14 cellular contexts compared by ENCODE assay signal in the genomic region with DNA sequence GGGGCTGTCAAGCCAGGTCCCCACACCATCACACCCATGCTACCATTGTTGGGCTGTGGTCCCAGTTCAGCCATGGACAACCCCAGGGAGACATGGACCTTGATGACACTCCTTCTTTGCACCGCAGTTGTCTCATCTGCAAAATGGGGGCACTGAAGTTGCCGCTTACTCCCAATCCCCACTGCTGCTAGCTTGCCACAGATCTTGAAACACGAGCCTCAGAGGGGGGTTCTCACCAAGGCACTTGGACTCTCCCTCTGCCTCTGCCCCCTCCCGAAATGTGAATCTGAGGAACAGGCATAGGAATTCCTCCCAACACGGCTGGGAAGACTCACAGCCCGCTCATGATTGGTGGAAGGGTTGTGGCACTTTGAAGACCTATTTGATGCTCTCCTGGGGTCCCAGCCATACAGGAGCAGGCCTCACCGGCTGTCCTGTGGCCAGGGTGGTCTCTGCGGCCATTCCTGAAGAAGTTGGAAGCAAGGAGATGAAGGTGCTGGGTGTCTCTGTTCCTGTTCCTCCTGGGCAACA. TPM values are rescaled to one million over a fixed set of nuclear protein-coding genes. Genes with fewer than 3 reads are reported as not detected.
DNase-seq lines count a peak whose midpoint lies in the region; ATAC-seq and TF ChIP-seq lines count a peak whose summit lies in the region.
"Had no signal": no experiment of that assay in that cellular context is flagged by ENCODE, and none has a peak within 500 bp of the region (broad histone marks: within the 10 kb centered on the region; RNA-seq: fewer than 3 reads in every experiment).

No MANE protein-coding gene starts in this region.

- H3K27me3 Mint-ChIP-seq in activated CD4-positive, alpha-beta T cell treated with anti-CD3 and anti-CD28 coated beads for 36 hours = no peaks in the 10 kb centered on the region
- H3K27me3 Mint-ChIP-seq in chondrocyte (ENCODE audit: low read depth) = peaks cover 12% of the 10 kb centered on the region

- no peak for TF ChIP-seq CTCF in RWPE2 (IDR thresholded peaks at IDR 0.05; ENCODE audit: poor library complexity, severe bottlenecking)
- TF ChIP-seq CTCF in chondrocyte (IDR thresholded peaks at IDR 0.05) = no peak
- TF ChIP-seq CTCF in esophagus squamous epithelium (IDR thresholded peaks at IDR 0.05) = no peak

- H3K9me3 ChIP-seq in RWPE2 (ENCODE audit: severe bottlenecking) = no peaks in the 10 kb centered on the region
- no peaks in the 10 kb centered on the region for H3K9me3 ChIP-seq in esophagus squamous epithelium
- H3K9me3 ChIP-seq: neutrophil had no signal

- intact Hi-C loops in activated CD4-positive, alpha-beta T cell treated with anti-CD3 and anti-CD28 coated beads for 36 hours (cut with DNase I, micrococcal nuclease) = loop anchor here (1.0 to 2.0 kb wide), 2 partner anchors 50 to 51 kb away; no protein-coding TSS in a partner anchor
- intact Hi-C loops in esophagus squamous epithelium (cut with DNase I) = no loop called here

- peak overlapping the region; percentile 11 for H3K4me3 Mint-ChIP-seq in activated CD4-positive, alpha-beta T cell treated with anti-CD3 and anti-CD28 coated beads for 36 hours
- no peak overlapping the region for H3K4me3 Mint-ChIP-seq in chondrocyte (ENCODE audit: unreplicated experiment)
- H3K4me3 Mint-ChIP-seq in stimulated activated effector memory CD8-positive, alpha-beta T cell treated with anti-CD3 and anti-CD28 coated beads, Interleukin-12 subunit alpha, Interleukin-12 subunit beta, amount 100 ng/mL, for 72 hours = no peak overlapping the region
- H3K4me3 Mint-ChIP-seq: type B pancreatic cell had no signal

- no peak overlapping the region for H3K4me3 ChIP-seq in RWPE2 (ENCODE audit: severe bottlenecking)
- H3K4me3 ChIP-seq in esophagus squamous epithelium = no peak overlapping the region

- H3K27ac Mint-ChIP-seq in activated CD4-positive, alpha-beta T cell treated with anti-CD3 and anti-CD28 coated beads for 36 hours = peak overlapping the region; percentile 6
- no peak overlapping the region for H3K27ac Mint-ChIP-seq in chondrocyte (ENCODE audit: unreplicated experiment)
- H3K27ac Mint-ChIP-seq in stimulated activated effector memory CD8-positive, alpha-beta T cell treated with anti-CD3 and anti-CD28 coated beads, Interleukin-12 subunit alpha, Interleukin-12 subunit beta, amount 100 ng/mL, for 72 hours = peak overlapping the region; percentile 92
- H3K27ac Mint-ChIP-seq: type B pancreatic cell had no signal

- WGBS in esophagus squamous epithelium, 2 donors = 76% methylated on average over 4 of the region's 8 CpGs; no CpG with 5 or more reads in 1 of the 2 donors

- no peaks in the 10 kb centered on the region for H3K27me3 ChIP-seq in RWPE2 (ENCODE audit: insufficient read depth, poor library complexity, severe bottlenecking)
- H3K27me3 ChIP-seq in esophagus squamous epithelium = peaks cover 0 to 65% (median 0%) of the 10 kb centered on the region in 4 donors

- POLR2A ChIA-PET in activated CD4-positive, alpha-beta T cell treated with anti-CD3 and anti-CD28 coated beads for 36 hours (lab: Charles Lee) = no interaction called here

- H3K9me3 Mint-ChIP-seq in activated CD4-positive, alpha-beta T cell treated with anti-CD3 and anti-CD28 coated beads for 36 hours (ENCODE audit: low read depth) = no peaks in the 10 kb centered on the region
- no peaks in the 10 kb centered on the region for H3K9me3 Mint-ChIP-seq in chondrocyte (ENCODE audit: low read depth)
- no peaks in the 10 kb centered on the region for H3K9me3 Mint-ChIP-seq in stimulated activated effector memory CD8-positive, alpha-beta T cell treated with anti-CD3 and anti-CD28 coated beads, Interleukin-12 subunit alpha, Interleukin-12 subunit beta, amount 100 ng/mL, for 72 hours
- H3K9me3 Mint-ChIP-seq: type B pancreatic cell had no signal

- H3K36me3 Mint-ChIP-seq in activated CD4-positive, alpha-beta T cell treated with anti-CD3 and anti-CD28 coated beads for 36 hours (ENCODE audit: low read depth) = peaks cover 33% of the 10 kb centered on the region
- no peaks in the 10 kb centered on the region for H3K36me3 Mint-ChIP-seq in chondrocyte (ENCODE audit: low read depth)
- H3K36me3 Mint-ChIP-seq in stimulated activated effector memory CD8-positive, alpha-beta T cell treated with anti-CD3 and anti-CD28 coated beads, Interleukin-12 subunit alpha, Interleukin-12 subunit beta, amount 100 ng/mL, for 72 hours = peaks cover 88% of the 10 kb centered on the region
- H3K36me3 Mint-ChIP-seq: type B pancreatic cell had no signal

- H3K4me1 ChIP-seq in RWPE2 (ENCODE audit: insufficient read depth, poor library complexity, severe bottlenecking) = no peaks in the 10 kb centered on the region
- H3K4me1 ChIP-seq in esophagus squamous epithelium = no peaks in the 10 kb centered on the region

- peaks cover 17% of the 10 kb centered on the region for H3K4me1 Mint-ChIP-seq in activated CD4-positive, alpha-beta T cell treated with anti-CD3 and anti-CD28 coated beads for 36 hours
- no peaks in the 10 kb centered on the region for H3K4me1 Mint-ChIP-seq in chondrocyte (ENCODE audit: low read depth)
- peaks cover 68% of the 10 kb centered on the region for H3K4me1 Mint-ChIP-seq in stimulated activated effector memory CD8-positive, alpha-beta T cell treated with anti-CD3 and anti-CD28 coated beads, Interleukin-12 subunit alpha, Interleukin-12 subunit beta, amount 100 ng/mL, for 72 hours

- peak; percentile 11 for ATAC-seq in activated CD4-positive, alpha-beta T cell treated with anti-CD3 and anti-CD28 coated beads for 36 hours
- ATAC-seq in RWPE2 (ENCODE audit: low read depth) (no peak), HG03342 (IDR thresholded peaks at IDR 0.05; ENCODE audit: unreplicated experiment) (no peak)
- ATAC-seq in stimulated activated effector memory CD8-positive, alpha-beta T cell treated with anti-CD3 and anti-CD28 coated beads, Interleukin-12 subunit alpha, Interleukin-12 subunit beta, amount 100 ng/mL, for 72 hours = no peak

- DNase-seq in activated CD4-positive, alpha-beta T cell treated with anti-CD3 and anti-CD28 coated beads for 36 hours = peak; percentile 54
- DNase-seq in activated CD4-positive, alpha-beta T cell treated with anti-CD3 and anti-CD28 coated beads for 4 hours = no peak
- DNase-seq in RWPE2 (ENCODE audit: low spot score) (peak; percentile 19), chondrocyte (ENCODE audit: low spot score) (peak; percentile 36), esophagus squamous epithelium (lab: John Stamatoyannopoulos, UW) (no peak)
- peak; percentile 13 to 62 for DNase-seq in stimulated activated effector memory CD8-positive, alpha-beta T cell treated with anti-CD3 and anti-CD28 coated beads, Interleukin-12 subunit alpha, Interleukin-12 subunit beta, amount 100 ng/mL, for 72 hours (ENCODE audit: low spot score in 2 of 2)
- DNase-seq in central memory CD4-positive, alpha-beta T cell = no peak
- DNase-seq: left colon, NCI-H1930, Right ventricle myocardium superior had no signal

- H3K27ac ChIP-seq in RWPE2 (ENCODE audit: poor library complexity, severe bottlenecking) (no peak overlapping the region), esophagus squamous epithelium (no peak overlapping the region)
- H3K27ac ChIP-seq: neutrophil had no signal

- no peaks in the 10 kb centered on the region for H3K36me3 ChIP-seq in RWPE2 (ENCODE audit: low read depth)
- no peaks in the 10 kb centered on the region for H3K36me3 ChIP-seq in esophagus squamous epithelium

- no peak for TF ChIP-seq POLR2A in esophagus squamous epithelium (IDR thresholded peaks at IDR 0.05)

- CTCF ChIA-PET in activated CD4-positive, alpha-beta T cell treated with anti-CD3 and anti-CD28 coated beads for 36 hours (lab: Charles Lee) = interaction anchor here (0.7 to 1.8 kb wide), 8 partner anchors 10 to 239 kb away, joined by 3 to 8 read pairs (median 4); no protein-coding TSS in a partner anchor

RNA-seq across cellular contexts. Expression of gene RUNX3, which starts 31.1 kb away (rescaled TPM):
- 100 to 1,000 TPM; 156 to 167 TPM for total RNA-seq in activated CD4-positive, alpha-beta T cell treated with anti-CD3 and anti-CD28 coated beads for 36 hours
- 1.8 to 2.9 TPM in 2 of 3 replicates, not detected in the other for total RNA-seq in chondrocyte
- total RNA-seq in esophagus squamous epithelium = 1 to 10 TPM; 1.9 to 5.7 (median 3.1) TPM
- total RNA-seq: LHCN-M2 had no signal

Comparison
In these comparisons a context has a peak if more than half of its experiments do, and no peak if none do; other contexts are left out.
1. DNase-seq: peak in activated CD4-positive, alpha-beta T cell treated with anti-CD3 and anti-CD28 coated beads for 36 hours (single experiment), RWPE2 (single experiment), chondrocyte (single experiment) and stimulated activated effector memory CD8-positive, alpha-beta T cell treated with anti-CD3 and anti-CD28 coated beads, Interleukin-12 subunit alpha, Interleukin-12 subunit beta, amount 100 ng/mL, for 72 hours (2 of 2); none in activated CD4-positive, alpha-beta T cell treated with anti-CD3 and anti-CD28 coated beads for 4 hours (0 of 2), esophagus squamous epithelium (single experiment) and central memory CD4-positive, alpha-beta T cell (single experiment).
2. RNA of gene RUNX3, which starts 31.1 kb away (total RNA-seq): 156 to 167 TPM in activated CD4-positive, alpha-beta T cell treated with anti-CD3 and anti-CD28 coated beads for 36 hours; 1.9 to 5.7 TPM in esophagus squamous epithelium and 1.8 to 2.9 TPM in chondrocyte; every median in the first group is over 10 times any median in the second.